ENCODE assay signal across 1 cellular context in the genomic region with DNA sequence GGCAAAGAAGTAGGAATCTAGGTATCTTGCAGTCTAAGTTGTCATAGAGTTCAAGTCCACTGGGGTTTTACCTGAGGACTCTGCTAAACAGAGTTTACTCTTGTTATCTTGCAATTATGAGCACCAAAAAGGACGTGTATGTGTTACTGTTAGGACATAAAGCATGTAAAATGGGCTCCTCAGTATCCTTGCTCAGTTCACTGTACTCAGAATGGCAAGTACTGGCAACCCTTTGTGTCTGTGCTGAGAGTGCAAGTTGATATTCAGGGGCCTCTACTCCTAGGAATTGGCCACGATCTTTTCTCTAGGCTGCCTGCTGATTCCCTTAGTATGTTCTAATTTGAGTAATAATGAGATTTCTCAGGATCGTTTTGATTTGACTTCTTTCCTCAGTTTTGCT.
TF ChIP-seq lines count a peak whose summit lies in the region.

No MANE protein-coding gene starts in this region.

TF ChIP-seq in GM23338, 12 proteins besides CTCF, POLR2A, EP300 and RAD21:
- TF ChIP-seq, protein P1, sequence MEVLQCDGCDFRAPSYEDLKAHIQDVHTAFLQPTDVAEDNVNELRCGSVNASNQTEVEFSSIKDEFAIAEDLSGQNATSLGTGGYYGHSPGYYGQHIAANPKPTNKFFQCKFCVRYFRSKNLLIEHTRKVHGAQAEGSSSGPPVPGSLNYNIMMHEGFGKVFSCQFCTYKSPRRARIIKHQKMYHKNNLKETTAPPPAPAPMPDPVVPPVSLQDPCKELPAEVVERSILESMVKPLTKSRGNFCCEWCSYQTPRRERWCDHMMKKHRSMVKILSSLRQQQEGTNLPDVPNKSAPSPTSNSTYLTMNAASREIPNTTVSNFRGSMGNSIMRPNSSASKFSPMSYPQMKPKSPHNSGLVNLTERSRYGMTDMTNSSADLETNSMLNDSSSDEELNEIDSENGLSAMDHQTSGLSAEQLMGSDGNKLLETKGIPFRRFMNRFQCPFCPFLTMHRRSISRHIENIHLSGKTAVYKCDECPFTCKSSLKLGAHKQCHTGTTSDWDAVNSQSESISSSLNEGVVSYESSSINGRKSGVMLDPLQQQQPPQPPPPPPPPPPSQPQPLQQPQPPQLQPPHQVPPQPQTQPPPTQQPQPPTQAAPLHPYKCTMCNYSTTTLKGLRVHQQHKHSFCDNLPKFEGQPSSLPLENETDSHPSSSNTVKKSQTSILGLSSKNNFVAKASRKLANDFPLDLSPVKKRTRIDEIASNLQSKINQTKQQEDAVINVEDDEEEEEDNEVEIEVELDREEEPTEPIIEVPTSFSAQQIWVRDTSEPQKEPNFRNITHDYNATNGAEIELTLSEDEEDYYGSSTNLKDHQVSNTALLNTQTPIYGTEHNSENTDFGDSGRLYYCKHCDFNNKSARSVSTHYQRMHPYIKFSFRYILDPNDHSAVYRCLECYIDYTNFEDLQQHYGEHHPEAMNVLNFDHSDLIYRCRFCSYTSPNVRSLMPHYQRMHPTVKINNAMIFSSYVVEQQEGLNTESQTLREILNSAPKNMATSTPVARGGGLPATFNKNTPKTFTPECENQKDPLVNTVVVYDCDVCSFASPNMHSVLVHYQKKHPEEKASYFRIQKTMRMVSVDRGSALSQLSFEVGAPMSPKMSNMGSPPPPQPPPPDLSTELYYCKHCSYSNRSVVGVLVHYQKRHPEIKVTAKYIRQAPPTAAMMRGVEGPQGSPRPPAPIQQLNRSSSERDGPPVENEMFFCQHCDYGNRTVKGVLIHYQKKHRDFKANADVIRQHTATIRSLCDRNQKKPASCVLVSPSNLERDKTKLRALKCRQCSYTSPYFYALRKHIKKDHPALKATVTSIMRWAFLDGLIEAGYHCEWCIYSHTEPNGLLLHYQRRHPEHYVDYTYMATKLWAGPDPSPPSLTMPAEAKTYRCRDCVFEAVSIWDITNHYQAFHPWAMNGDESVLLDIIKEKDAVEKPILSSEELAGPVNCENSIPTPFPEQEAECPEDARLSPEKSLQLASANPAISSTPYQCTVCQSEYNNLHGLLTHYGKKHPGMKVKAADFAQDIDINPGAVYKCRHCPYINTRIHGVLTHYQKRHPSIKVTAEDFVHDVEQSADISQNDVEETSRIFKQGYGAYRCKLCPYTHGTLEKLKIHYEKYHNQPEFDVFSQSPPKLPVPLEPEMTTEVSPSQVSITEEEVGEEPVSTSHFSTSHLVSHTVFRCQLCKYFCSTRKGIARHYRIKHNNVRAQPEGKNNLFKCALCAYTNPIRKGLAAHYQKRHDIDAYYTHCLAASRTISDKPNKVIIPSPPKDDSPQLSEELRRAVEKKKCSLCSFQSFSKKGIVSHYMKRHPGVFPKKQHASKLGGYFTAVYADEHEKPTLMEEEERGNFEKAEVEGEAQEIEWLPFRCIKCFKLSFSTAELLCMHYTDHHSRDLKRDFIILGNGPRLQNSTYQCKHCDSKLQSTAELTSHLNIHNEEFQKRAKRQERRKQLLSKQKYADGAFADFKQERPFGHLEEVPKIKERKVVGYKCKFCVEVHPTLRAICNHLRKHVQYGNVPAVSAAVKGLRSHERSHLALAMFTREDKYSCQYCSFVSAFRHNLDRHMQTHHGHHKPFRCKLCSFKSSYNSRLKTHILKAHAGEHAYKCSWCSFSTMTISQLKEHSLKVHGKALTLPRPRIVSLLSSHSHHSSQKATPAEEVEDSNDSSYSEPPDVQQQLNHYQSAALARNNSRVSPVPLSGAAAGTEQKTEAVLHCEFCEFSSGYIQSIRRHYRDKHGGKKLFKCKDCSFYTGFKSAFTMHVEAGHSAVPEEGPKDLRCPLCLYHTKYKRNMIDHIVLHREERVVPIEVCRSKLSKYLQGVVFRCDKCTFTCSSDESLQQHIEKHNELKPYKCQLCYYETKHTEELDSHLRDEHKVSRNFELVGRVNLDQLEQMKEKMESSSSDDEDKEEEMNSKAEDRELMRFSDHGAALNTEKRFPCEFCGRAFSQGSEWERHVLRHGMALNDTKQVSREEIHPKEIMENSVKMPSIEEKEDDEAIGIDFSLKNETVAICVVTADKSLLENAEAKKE (CRISPR knock-in tag; IDR thresholded peaks at IDR 0.05): no peak
- no peak for TF ChIP-seq EZH2 (IDR thresholded peaks at IDR 0.05; ENCODE audit: low read depth, unreplicated experiment)
- no peak for TF ChIP-seq NANOG (IDR thresholded peaks at IDR 0.05; ENCODE audit: borderline replicate concordance)
- TF ChIP-seq, protein P2, sequence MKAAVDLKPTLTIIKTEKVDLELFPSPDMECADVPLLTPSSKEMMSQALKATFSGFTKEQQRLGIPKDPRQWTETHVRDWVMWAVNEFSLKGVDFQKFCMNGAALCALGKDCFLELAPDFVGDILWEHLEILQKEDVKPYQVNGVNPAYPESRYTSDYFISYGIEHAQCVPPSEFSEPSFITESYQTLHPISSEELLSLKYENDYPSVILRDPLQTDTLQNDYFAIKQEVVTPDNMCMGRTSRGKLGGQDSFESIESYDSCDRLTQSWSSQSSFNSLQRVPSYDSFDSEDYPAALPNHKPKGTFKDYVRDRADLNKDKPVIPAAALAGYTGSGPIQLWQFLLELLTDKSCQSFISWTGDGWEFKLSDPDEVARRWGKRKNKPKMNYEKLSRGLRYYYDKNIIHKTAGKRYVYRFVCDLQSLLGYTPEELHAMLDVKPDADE (IDR thresholded peaks at IDR 0.05): no peak
